ENCODE assay signal across 1 cellular context in genomic region chr16:74991593-74992403, GRCh38.
A peak's percentile ranks its signal among the peaks of the same experiment; 100 is the strongest.
TF ChIP-seq lines count a peak whose summit lies in the region.

No MANE protein-coding gene starts in this region.

TF ChIP-seq in HepG2, 621 proteins besides CTCF, POLR2A, EP300 and RAD21 (continued from another document and continues in another):
- TF ChIP-seq RELA (CRISPR knock-in tag; IDR thresholded peaks at IDR 0.05) = no peak
- TF ChIP-seq, protein P1, sequence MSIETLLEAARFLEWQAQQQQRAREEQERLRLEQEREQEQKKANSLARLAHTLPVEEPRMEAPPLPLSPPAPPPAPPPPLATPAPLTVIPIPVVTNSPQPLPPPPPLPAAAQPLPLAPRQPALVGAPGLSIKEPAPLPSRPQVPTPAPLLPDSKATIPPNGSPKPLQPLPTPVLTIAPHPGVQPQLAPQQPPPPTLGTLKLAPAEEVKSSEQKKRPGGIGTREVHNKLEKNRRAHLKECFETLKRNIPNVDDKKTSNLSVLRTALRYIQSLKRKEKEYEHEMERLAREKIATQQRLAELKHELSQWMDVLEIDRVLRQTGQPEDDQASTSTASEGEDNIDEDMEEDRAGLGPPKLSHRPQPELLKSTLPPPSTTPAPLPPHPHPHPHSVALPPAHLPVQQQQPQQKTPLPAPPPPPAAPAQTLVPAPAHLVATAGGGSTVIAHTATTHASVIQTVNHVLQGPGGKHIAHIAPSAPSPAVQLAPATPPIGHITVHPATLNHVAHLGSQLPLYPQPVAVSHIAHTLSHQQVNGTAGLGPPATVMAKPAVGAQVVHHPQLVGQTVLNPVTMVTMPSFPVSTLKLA (IDR thresholded peaks at IDR 0.05) = peak; percentile 56
- peak; percentile 89 for TF ChIP-seq KLF12 (CRISPR knock-in tag; IDR thresholded peaks at IDR 0.05; ENCODE audit: borderline replicate concordance)
- TF ChIP-seq ZC3H13 (CRISPR knock-in tag; IDR thresholded peaks at IDR 0.05) = no peak
- peak; percentile 11; the same call in 1 of the 2 replicates for TF ChIP-seq ZNF557 (CRISPR knock-in tag; IDR thresholded peaks at IDR 0.05)
- peak; percentile 84; the same call in 1 of the 2 replicates for TF ChIP-seq MED13 (CRISPR knock-in tag; IDR thresholded peaks at IDR 0.05)
- TF ChIP-seq CHD4 (IDR thresholded peaks at IDR 0.05; ENCODE audit: borderline replicate concordance, low read length) = peak; percentile 84; the same call in 1 of the 2 replicates
- TF ChIP-seq ZBTB3 (CRISPR knock-in tag; IDR thresholded peaks at IDR 0.05; ENCODE audit: borderline replicate concordance, low read depth) = no peak
- no peak for TF ChIP-seq SIN3B (IDR thresholded peaks at IDR 0.05; ENCODE audit: low read length)
- TF ChIP-seq CERS6 (CRISPR knock-in tag; IDR thresholded peaks at IDR 0.05) = no peak
- TF ChIP-seq MZF1 (CRISPR knock-in tag; IDR thresholded peaks at IDR 0.05; ENCODE audit: borderline replicate concordance) = no peak
- TF ChIP-seq ZIK1 (CRISPR knock-in tag; IDR thresholded peaks at IDR 0.05; ENCODE audit: borderline replicate concordance, low read depth) = no peak
- no peak for TF ChIP-seq ZNF724P (CRISPR knock-in tag; IDR thresholded peaks at IDR 0.05; ENCODE audit: borderline replicate concordance)
- no peak for TF ChIP-seq GPBP1L1 (CRISPR knock-in tag; IDR thresholded peaks at IDR 0.05)
- TF ChIP-seq CCAR2 (optimal IDR thresholded peaks at IDR 0.05; ENCODE audit: low read depth, low read length) = no peak
- no peak for TF ChIP-seq MEIS1 (CRISPR knock-in tag; IDR thresholded peaks at IDR 0.05; ENCODE audit: borderline replicate concordance)
- TF ChIP-seq PRPF4 (IDR thresholded peaks at IDR 0.05; ENCODE audit: low read depth, low read length, poor library complexity, severe bottlenecking) = no peak
- TF ChIP-seq CENPX (CRISPR knock-in tag; IDR thresholded peaks at IDR 0.05) = no peak
- TF ChIP-seq, protein P2, sequence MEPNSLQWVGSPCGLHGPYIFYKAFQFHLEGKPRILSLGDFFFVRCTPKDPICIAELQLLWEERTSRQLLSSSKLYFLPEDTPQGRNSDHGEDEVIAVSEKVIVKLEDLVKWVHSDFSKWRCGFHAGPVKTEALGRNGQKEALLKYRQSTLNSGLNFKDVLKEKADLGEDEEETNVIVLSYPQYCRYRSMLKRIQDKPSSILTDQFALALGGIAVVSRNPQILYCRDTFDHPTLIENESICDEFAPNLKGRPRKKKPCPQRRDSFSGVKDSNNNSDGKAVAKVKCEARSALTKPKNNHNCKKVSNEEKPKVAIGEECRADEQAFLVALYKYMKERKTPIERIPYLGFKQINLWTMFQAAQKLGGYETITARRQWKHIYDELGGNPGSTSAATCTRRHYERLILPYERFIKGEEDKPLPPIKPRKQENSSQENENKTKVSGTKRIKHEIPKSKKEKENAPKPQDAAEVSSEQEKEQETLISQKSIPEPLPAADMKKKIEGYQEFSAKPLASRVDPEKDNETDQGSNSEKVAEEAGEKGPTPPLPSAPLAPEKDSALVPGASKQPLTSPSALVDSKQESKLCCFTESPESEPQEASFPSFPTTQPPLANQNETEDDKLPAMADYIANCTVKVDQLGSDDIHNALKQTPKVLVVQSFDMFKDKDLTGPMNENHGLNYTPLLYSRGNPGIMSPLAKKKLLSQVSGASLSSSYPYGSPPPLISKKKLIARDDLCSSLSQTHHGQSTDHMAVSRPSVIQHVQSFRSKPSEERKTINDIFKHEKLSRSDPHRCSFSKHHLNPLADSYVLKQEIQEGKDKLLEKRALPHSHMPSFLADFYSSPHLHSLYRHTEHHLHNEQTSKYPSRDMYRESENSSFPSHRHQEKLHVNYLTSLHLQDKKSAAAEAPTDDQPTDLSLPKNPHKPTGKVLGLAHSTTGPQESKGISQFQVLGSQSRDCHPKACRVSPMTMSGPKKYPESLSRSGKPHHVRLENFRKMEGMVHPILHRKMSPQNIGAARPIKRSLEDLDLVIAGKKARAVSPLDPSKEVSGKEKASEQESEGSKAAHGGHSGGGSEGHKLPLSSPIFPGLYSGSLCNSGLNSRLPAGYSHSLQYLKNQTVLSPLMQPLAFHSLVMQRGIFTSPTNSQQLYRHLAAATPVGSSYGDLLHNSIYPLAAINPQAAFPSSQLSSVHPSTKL (CRISPR knock-in tag; IDR thresholded peaks at IDR 0.05) = peak; percentile 96
- TF ChIP-seq SNRNP70 (IDR thresholded peaks at IDR 0.05; ENCODE audit: low read depth, low read length) = no peak
- TF ChIP-seq TAF1 (CRISPR knock-in tag; IDR thresholded peaks at IDR 0.05) = peak; percentile 33; the same call in 1 of the 2 replicates
- peak; percentile 68; the same call in 1 of the 2 replicates for TF ChIP-seq KDM5A (IDR thresholded peaks at IDR 0.05; ENCODE audit: borderline replicate concordance, low read length)
- TF ChIP-seq ERF (CRISPR knock-in tag; IDR thresholded peaks at IDR 0.05) = peak; percentile 93
- TF ChIP-seq ZKSCAN1 (IDR thresholded peaks at IDR 0.05; ENCODE audit: low read length) = no peak
- no peak for TF ChIP-seq ZNF720 (CRISPR knock-in tag; IDR thresholded peaks at IDR 0.05)
- no peak for TF ChIP-seq ZNF282 (IDR thresholded peaks at IDR 0.05; ENCODE audit: partially characterized antibody)
- no peak for TF ChIP-seq FOXM1 (CRISPR knock-in tag; IDR thresholded peaks at IDR 0.05)
- TF ChIP-seq ISL2 (CRISPR knock-in tag; IDR thresholded peaks at IDR 0.05) = peak; percentile 97
- peak; percentile 75; the same call in 1 of the 2 replicates for TF ChIP-seq NAIF1 (CRISPR knock-in tag; IDR thresholded peaks at IDR 0.05; ENCODE audit: borderline replicate concordance)
- 0 out of 2 replicates have a peak, but pooled peaks have one; percentile 40 for TF ChIP-seq ZSCAN30 (CRISPR knock-in tag; IDR thresholded peaks at IDR 0.05)
- no peak for TF ChIP-seq ARID2 (CRISPR knock-in tag; IDR thresholded peaks at IDR 0.05; ENCODE audit: borderline replicate concordance)
- no peak for TF ChIP-seq MYNN (CRISPR knock-in tag; IDR thresholded peaks at IDR 0.05; ENCODE audit: low read depth)
- no peak for TF ChIP-seq ZSCAN22 (CRISPR knock-in tag; IDR thresholded peaks at IDR 0.05)
- TF ChIP-seq ZNF782 (CRISPR knock-in tag; IDR thresholded peaks at IDR 0.05; ENCODE audit: borderline replicate concordance) = no peak
- TF ChIP-seq, protein P3, sequence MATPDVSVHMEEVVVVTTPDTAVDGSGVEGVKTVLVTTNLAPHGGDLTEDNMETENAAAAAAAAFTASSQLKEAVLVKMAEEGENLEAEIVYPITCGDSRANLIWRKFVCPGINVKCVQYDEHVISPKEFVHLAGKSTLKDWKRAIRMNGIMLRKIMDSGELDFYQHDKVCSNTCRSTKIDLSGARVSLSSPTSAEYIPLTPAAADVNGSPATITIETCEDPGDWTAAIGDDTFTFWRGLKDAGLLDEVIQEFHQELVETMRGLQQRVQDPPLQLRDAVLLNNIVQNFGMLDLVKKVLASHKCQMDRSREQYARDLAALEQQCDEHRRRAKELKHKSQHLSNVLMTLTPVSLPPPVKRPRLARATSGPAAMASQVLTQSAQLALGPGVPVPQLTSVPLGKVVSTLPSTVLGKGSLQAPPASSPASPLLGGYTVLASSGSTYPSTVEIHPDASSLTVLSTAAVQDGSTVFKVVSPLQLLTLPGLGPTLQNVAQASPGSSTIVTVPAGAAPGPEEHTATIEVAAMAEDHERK (CRISPR knock-in tag; IDR thresholded peaks at IDR 0.05; ENCODE audit: low read depth) = no peak
- no peak for TF ChIP-seq ETV6 (CRISPR knock-in tag; conservative IDR thresholded peaks at IDR 0.05)
- TF ChIP-seq KDM4B (CRISPR knock-in tag; IDR thresholded peaks at IDR 0.05) = peak; percentile 62; the same call in 1 of the 2 replicates
- 0 out of 2 replicates have a peak, but pooled peaks have one; percentile 13 for TF ChIP-seq KDM2A (CRISPR knock-in tag; IDR thresholded peaks at IDR 0.05; ENCODE audit: borderline replicate concordance, low read depth)
- TF ChIP-seq PHB2 (IDR thresholded peaks at IDR 0.05; ENCODE audit: partially characterized antibody) = no peak
- TF ChIP-seq NFE2L1 (CRISPR knock-in tag; IDR thresholded peaks at IDR 0.05; ENCODE audit: borderline replicate concordance) = no peak
- no peak for TF ChIP-seq ZNF850 (CRISPR knock-in tag; conservative IDR thresholded peaks at IDR 0.05)
- no peak for TF ChIP-seq GABPA (IDR thresholded peaks at IDR 0.05; ENCODE audit: low read depth, low read length)
- peak; percentile 47; the same call in 1 of the 2 replicates for TF ChIP-seq GABPA (CRISPR knock-in tag; IDR thresholded peaks at IDR 0.05; ENCODE audit: low read depth)
- 0 out of 2 replicates have a peak, but pooled peaks have one; percentile 11 for TF ChIP-seq ZNF44 (CRISPR knock-in tag; IDR thresholded peaks at IDR 0.05)
- peak; percentile 82; the same call in 1 of the 2 replicates for TF ChIP-seq PITX1 (CRISPR knock-in tag; IDR thresholded peaks at IDR 0.05)
- TF ChIP-seq, protein P4, sequence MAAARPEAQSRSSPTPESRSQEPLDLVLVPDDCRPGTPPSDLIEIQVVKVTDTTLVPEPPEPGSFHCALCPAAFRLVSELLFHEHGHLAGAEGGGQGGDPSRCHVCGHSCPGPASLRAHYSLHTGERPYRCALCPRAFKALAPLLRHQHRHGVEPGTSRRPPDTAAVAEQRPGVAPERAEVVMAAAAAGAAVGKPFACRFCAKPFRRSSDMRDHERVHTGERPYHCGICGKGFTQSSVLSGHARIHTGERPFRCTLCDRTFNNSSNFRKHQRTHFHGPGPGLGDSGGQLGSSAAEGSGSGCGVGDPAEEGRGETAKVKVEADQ (CRISPR knock-in tag; IDR thresholded peaks at IDR 0.05; ENCODE audit: borderline replicate concordance) = 0 out of 2 replicates have a peak, but pooled peaks have one; percentile 34
- peak; percentile 43; the same call in 1 of the 2 replicates for TF ChIP-seq ZBTB37 (CRISPR knock-in tag; IDR thresholded peaks at IDR 0.05)
- TF ChIP-seq SRF (IDR thresholded peaks at IDR 0.05; ENCODE audit: low read depth, low read length) = no peak
- no peak for TF ChIP-seq TCF12 (IDR thresholded peaks at IDR 0.05)
- peak; percentile 71; the same call in 1 of the 2 replicates for TF ChIP-seq TCF12 (CRISPR knock-in tag; IDR thresholded peaks at IDR 0.05)
- peak; percentile 89 for TF ChIP-seq HMG20A (CRISPR knock-in tag; IDR thresholded peaks at IDR 0.05; ENCODE audit: borderline replicate concordance)
- TF ChIP-seq ZNF674 (CRISPR knock-in tag; IDR thresholded peaks at IDR 0.05; ENCODE audit: low read depth) = no peak
- no peak for TF ChIP-seq NFE2L2 (IDR thresholded peaks at IDR 0.05; ENCODE audit: low read length)
- TF ChIP-seq ADNP (CRISPR knock-in tag; IDR thresholded peaks at IDR 0.05) = peak; percentile 87
- peak; percentile 36; the same call in 1 of the 2 replicates for TF ChIP-seq ZNF703 (CRISPR knock-in tag; IDR thresholded peaks at IDR 0.05; ENCODE audit: borderline replicate concordance)
- TF ChIP-seq ZNF18 (CRISPR knock-in tag; IDR thresholded peaks at IDR 0.05; ENCODE audit: insufficient replicate concordance) = peak; percentile 68
- no peak for TF ChIP-seq ZBTB8A (CRISPR knock-in tag; IDR thresholded peaks at IDR 0.05; ENCODE audit: borderline replicate concordance, low read depth)
- no peak for TF ChIP-seq CBX1 (IDR thresholded peaks at IDR 0.05; ENCODE audit: low read depth)
- TF ChIP-seq, protein P5, sequence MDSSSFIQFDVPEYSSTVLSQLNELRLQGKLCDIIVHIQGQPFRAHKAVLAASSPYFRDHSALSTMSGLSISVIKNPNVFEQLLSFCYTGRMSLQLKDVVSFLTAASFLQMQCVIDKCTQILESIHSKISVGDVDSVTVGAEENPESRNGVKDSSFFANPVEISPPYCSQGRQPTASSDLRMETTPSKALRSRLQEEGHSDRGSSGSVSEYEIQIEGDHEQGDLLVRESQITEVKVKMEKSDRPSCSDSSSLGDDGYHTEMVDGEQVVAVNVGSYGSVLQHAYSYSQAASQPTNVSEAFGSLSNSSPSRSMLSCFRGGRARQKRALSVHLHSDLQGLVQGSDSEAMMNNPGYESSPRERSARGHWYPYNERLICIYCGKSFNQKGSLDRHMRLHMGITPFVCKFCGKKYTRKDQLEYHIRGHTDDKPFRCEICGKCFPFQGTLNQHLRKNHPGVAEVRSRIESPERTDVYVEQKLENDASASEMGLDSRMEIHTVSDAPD (CRISPR knock-in tag; IDR thresholded peaks at IDR 0.05) = no peak
